26 cellular contexts compared by ENCODE assay signal in genomic region chr4:48258845-48259397, GRCh38. TPM values are rescaled to one million over a fixed set of nuclear protein-coding genes. Genes with fewer than 3 reads are reported as not detected.
A peak's percentile ranks its signal among the peaks of the same experiment; 100 is the strongest.
DNase-seq lines count a peak whose midpoint lies in the region; ATAC-seq, FAIRE-seq and TF ChIP-seq lines count a peak whose summit lies in the region.
"Had no signal": no experiment of that assay in that cellular context is flagged by ENCODE, and none has a peak within 500 bp of the region (broad histone marks: within the 10 kb centered on the region; RNA-seq: fewer than 3 reads in every experiment).

No MANE protein-coding gene starts in this region.

- DNase-seq in Calu3 (no peak), LoVo (ENCODE audit: low spot score) (peak; percentile 31), K562 (ENCODE audit: extremely low read depth in 1 of 4, low spot score in 3 of 4) (no peak), left colon (no peak), Peyer's patch (no peak), retina (no peak), CD14-positive monocyte (ENCODE audit: low spot score) (no peak)
- no peak for DNase-seq in stimulated activated CD4-positive, alpha-beta T cell treated with anti-CD3 and anti-CD28 coated beads, Interleukin-2, amount 100 ng/mL, for 24 hours
- DNase-seq: CD4-positive, alpha-beta T cell; COR-L47; Kasumi-1; MG63; NCI-H187 treated with DMSO at 0.1 percent for 48 hours; NCI-H2171 treated with DMSO at 0.1 percent for 48 hours; NCI-H524 treated with DMSO at 0.1 percent for 48 hours; NCI-H82; NK-92 treated with Interleukin-12 subunit alpha and Interleukin-12 subunit beta, amount 100 ng/mL, for 24 hours; PC-9; SHP77 treated with DMSO at 0.1 percent for 48 hours had no signal

- TF ChIP-seq EP300 in K562 (IDR thresholded peaks at IDR 0.05; ENCODE audit: low read length), result no peak

- in situ Hi-C loops in K562 (cut with MboI), result no loop called here

- peaks cover 17 to 23% of the 10 kb centered on the region in 2 experiments; a peak in 4 of 5 replicates for H3K4me1 ChIP-seq in K562 (replicated peaks in 1 of 2; ENCODE audit: control insufficient read depth in 2 of 2, insufficient read depth in 2 of 2, low read length in 2 of 2)
- no peaks in the 10 kb centered on the region for H3K4me1 ChIP-seq in Peyer's patch

- CTCF ChIA-PET in Calu3 (lab: Charles Lee) (interaction anchor here (1.1 kb wide), 1 partner anchor 150 kb away, joined by 4 read pairs; no protein-coding TSS in a partner anchor), K562 (lab: Yijun Ruan, JAX; ENCODE audit: low intra/inter-chr PET ratio) (no interaction called here)

- H2AFZ ChIP-seq in K562 (ENCODE audit: low read depth, low read length), result no peak overlapping the region
- H2AFZ ChIP-seq: PC-9 had no signal

- H3K36me3 ChIP-seq in K562 (ENCODE audit: control insufficient read depth, insufficient read depth, low read length) (no peaks in the 10 kb centered on the region; the same call in 2 of the 3 replicates), Peyer's patch (no peaks in the 10 kb centered on the region)
- H3K36me3 ChIP-seq: MG63 had no signal

- TF ChIP-seq CTCF in Calu3 (IDR thresholded peaks at IDR 0.05; ENCODE audit: unreplicated experiment), result no peak
- TF ChIP-seq CTCF in K562 (IDR thresholded peaks at IDR 0.05 in 2 of 3, conservative IDR thresholded peaks at IDR 0.05 in 1 of 3; ENCODE audit: insufficient read depth in 2 of 3, low read depth in 1 of 3, low read length in 3 of 3), result no peak
- no peak for TF ChIP-seq CTCF in Peyer's patch (IDR thresholded peaks at IDR 0.05)
- no peak for TF ChIP-seq CTCF in CD14-positive monocyte (IDR thresholded peaks at IDR 0.05)

- no peaks in the 10 kb centered on the region for H3K9me1 ChIP-seq in K562 (ENCODE audit: control insufficient read depth, insufficient read depth, low read length)

- H3K4me1 Mint-ChIP-seq in Calu3 (ENCODE audit: low read depth, unreplicated experiment) (peaks cover 36% of the 10 kb centered on the region), CD14-positive monocyte (peaks cover 34% of the 10 kb centered on the region)

- H3K27ac ChIP-seq in K562 (ENCODE audit: extremely low read depth, low read depth, low read length), result no peak overlapping the region
- no peak overlapping the region for H3K27ac ChIP-seq in Peyer's patch
- H3K27ac ChIP-seq: HL-60, PC-9, RWPE1, SK-N-MC had no signal

- no peak overlapping the region for H3K4me3 ChIP-seq in K562
- no peak overlapping the region for H3K4me3 ChIP-seq in Peyer's patch
- H3K4me3 ChIP-seq: BLaER1, MG63, PC-9, SK-N-MC had no signal

- H3K36me3 Mint-ChIP-seq in Calu3 (ENCODE audit: insufficient read depth, unreplicated experiment) (peaks cover 9% of the 10 kb centered on the region), CD14-positive monocyte (peaks cover 8 to 12% of the 10 kb centered on the region in 2 donors)

- intact Hi-C loops in Calu3 (cut with micrococcal nuclease; ENCODE audit: unreplicated experiment), result no loop called here
- intact Hi-C loops in K562 (cut with micrococcal nuclease), result no loop called here
- intact Hi-C loops in left colon (cut with DNase I, micrococcal nuclease), result no loop called here
- intact Hi-C loops in CD14-positive monocyte (cut with micrococcal nuclease), result no loop called here

- H3K9ac ChIP-seq in K562 (ENCODE audit: insufficient read depth in 1 of 2, low read depth in 2 of 2, low read length in 2 of 2), result no peak overlapping the region
- H3K9ac ChIP-seq: BLaER1 had no signal

- no peak for TF ChIP-seq POLR2A in K562 (conservative IDR thresholded peaks at IDR 0.05)
- TF ChIP-seq POLR2A in Peyer's patch (IDR thresholded peaks at IDR 0.05), result no peak

- BruUV-seq in Calu3 (replicated peaks; lab: Mats Ljungman, UMichigan) (no TSS peak), K562 (replicated peaks; lab: Mats Ljungman, UMichigan) (no TSS peak)

- H3K4me3 Mint-ChIP-seq in Calu3 (ENCODE audit: low read depth, unreplicated experiment) (peak overlapping the region; percentile 48), CD14-positive monocyte (no peak overlapping the region)
- H3K4me3 Mint-ChIP-seq: CD4-positive, alpha-beta T cell had no signal

- H3K9me3 Mint-ChIP-seq in Calu3 (ENCODE audit: low read depth, unreplicated experiment) (peaks cover 3% of the 10 kb centered on the region), CD14-positive monocyte (peaks cover 0 to 2% (median 0%) of the 10 kb centered on the region in 7 donors)
- H3K9me3 Mint-ChIP-seq: CD4-positive, alpha-beta T cell had no signal

- H3K27me3 ChIP-seq in K562 (ENCODE audit: control insufficient read depth in 2 of 2, insufficient read depth in 2 of 2, low read length in 2 of 2), result no peaks in the 10 kb centered on the region
- no peaks in the 10 kb centered on the region for H3K27me3 ChIP-seq in Peyer's patch
- H3K27me3 ChIP-seq: BLaER1, MG63 had no signal

- POLR2A ChIA-PET in K562 (lab: Yijun Ruan, JAX), result interaction anchor here (1.7 kb wide), 1 partner anchor 9 kb away, joined by 5 read pairs; no protein-coding TSS in a partner anchor

- ATAC-seq in K562 (no peak), left colon (peak; percentile 82)

- 91% methylated on average over 3 of the region's 3 CpGs for WGBS in K562 (ENCODE audit: insufficient coverage, low coverage, missing lambda C conversion rate)

- H3K27ac Mint-ChIP-seq in Calu3 (ENCODE audit: unreplicated experiment) (peak overlapping the region; percentile 96), CD14-positive monocyte (no peak overlapping the region)
- H3K27ac Mint-ChIP-seq: CD4-positive, alpha-beta T cell had no signal

- H3K27me3 Mint-ChIP-seq in Calu3 (ENCODE audit: unreplicated experiment) (no peaks in the 10 kb centered on the region), CD14-positive monocyte (ENCODE audit: low read depth in 3 of 3) (peaks cover 0 to 2% (median 0%) of the 10 kb centered on the region in 3 donors)

- FAIRE-seq in K562 (lab: Jason Lieb, UNC), result no peak
- FAIRE-seq: A204.1, G401.6, H54 had no signal

- no peaks in the 10 kb centered on the region for H4K20me1 ChIP-seq in K562 (replicated peaks; ENCODE audit: control insufficient read depth, insufficient read depth, low read length)

- no peaks in the 10 kb centered on the region for H3K9me3 ChIP-seq in K562 (replicated peaks; ENCODE audit: control insufficient read depth, insufficient read depth, low read depth, low read length)
- no peaks in the 10 kb centered on the region for H3K9me3 ChIP-seq in Peyer's patch
- H3K9me3 ChIP-seq: BLaER1, MG63 had no signal

- H3K4me2 ChIP-seq in K562 (ENCODE audit: insufficient read depth, low read length), result no peak overlapping the region
- H3K4me2 ChIP-seq: PC-9 had no signal

- no peak for TF ChIP-seq RAD21 in K562 (CRISPR knock-in tag; conservative IDR thresholded peaks at IDR 0.05 in 1 of 2, IDR thresholded peaks at IDR 0.05 in 1 of 2)

- H3K79me2 ChIP-seq in K562 (ENCODE audit: control insufficient read depth, insufficient read depth, low read length), result peaks cover 85% of the 10 kb centered on the region

TF ChIP-seq in K562, 482 proteins besides CTCF, POLR2A, EP300 and RAD21:
- TF ChIP-seq WHSC1 (IDR thresholded peaks at IDR 0.05; ENCODE audit: low read length) (no peak), RBM25 (IDR thresholded peaks at IDR 0.05; ENCODE audit: low read depth, low read length, severe bottlenecking) (peak; percentile 75)

RNA-seq across cellular contexts. Expression of gene TEC, which starts 10.7 kb away (rescaled TPM):
- total RNA-seq in Calu3 (2022) (3.2 and 5.4 TPM in 2 replicates), K562 (2014; rRNA removed) (9.6 and 14.7 TPM in 2 replicates), K562 (2014; rRNA removed; fragmentation: Illumina TruSeq; extraction: Trizol) (10.2 and 11.4 TPM in 2 replicates), K562 (2015; rRNA removed; fragmentation: Illumina TruSeq; extraction: Trizol) (12.5 and 13.0 TPM in 2 replicates), K562 (2021) (6.8 and 8.0 TPM in 2 replicates), left colon (1 to 10 TPM; 3.1 to 3.6 TPM), Peyer's patch (10 to 100 TPM in 2 of 4 donors, 1 to 10 TPM in 2; 5.3 to 13.0 (median 10.2) TPM)
- 12.7 and 33.0 TPM in 2 replicates for total RNA-seq in K562 (2011; cell fraction: chromatin; rRNA removed; ENCODE audit: low replicate concordance)
- total RNA-seq in K562 (2011; cell fraction: nucleolus; rRNA removed), result 6.3 and 7.9 TPM in 2 replicates
- 11.6 and 13.3 TPM in 2 replicates for total RNA-seq in K562 (2011; cell fraction: nucleoplasm; rRNA removed)
- polyA plus RNA-seq in K562 (2011; rRNA removed) (8.0 and 9.8 TPM in 2 replicates), K562 (2014; fragmentation: Illumina TruSeq; extraction: Trizol) (7.4 and 8.8 TPM in 2 replicates), K562 (2014; fragmentation: Nextera tagmentation; extraction: Ambion mirVana) (1 to 10 TPM; 5.3 to 8.2 TPM), K562 (2014; rRNA removed) (6.8 and 10.6 TPM in 2 replicates), CD14-positive monocyte (under 1 TPM; 0.30 to 0.73 TPM)
- polyA plus RNA-seq in K562 (2011; cell fraction: cytosol; rRNA removed), result 1.8 and 5.7 TPM in 2 replicates
- polyA plus RNA-seq in K562 (2011; cell fraction: nucleus; rRNA removed), result 10.2 and 21.9 TPM in 2 replicates
- 7.2 and 7.8 TPM in 2 replicates for polyA plus RNA-seq in K562 (2012)
- polyA minus RNA-seq in K562 (2011; rRNA and poly(A)+ RNA removed), result 15.1 and 25.1 TPM in 2 replicates
- polyA minus RNA-seq in K562 (2011; cell fraction: cytosol; rRNA and poly(A)+ RNA removed), result 4.4 and 5.4 TPM in 2 replicates
- 11.6 and 30.9 TPM in 2 replicates for polyA minus RNA-seq in K562 (2011; cell fraction: nucleus; rRNA and poly(A)+ RNA removed)
